ENCODE assay signal across 8 cellular contexts in genomic region chr15:58957101-58957973, GRCh38. TPM values are rescaled to one million over a fixed set of nuclear protein-coding genes. Genes with fewer than 3 reads are reported as not detected.
DNase-seq lines count a peak whose midpoint lies in the region; FAIRE-seq and TF ChIP-seq lines count a peak whose summit lies in the region.

No MANE protein-coding gene starts in this region.

- peak; percentile 70 for FAIRE-seq in astrocyte (lab: Jason Lieb, UNC)

- H2AFZ ChIP-seq in astrocyte (ENCODE audit: low read depth, low read length) = no peak overlapping the region

- no peaks in the 10 kb centered on the region for H3K79me2 ChIP-seq in astrocyte (ENCODE audit: insufficient read depth, low read length)

- no peaks in the 10 kb centered on the region for H3K27me3 Mint-ChIP-seq in astrocyte (ENCODE audit: low read depth, unreplicated experiment)

- no peak overlapping the region for H3K4me3 Mint-ChIP-seq in astrocyte (ENCODE audit: unreplicated experiment)

- POLR2A ChIA-PET in HEK293 (lab: Yijun Ruan, JAX) = interaction anchor here (0.6 kb wide), 1 partner anchor 148 kb away, joined by 3 read pairs; no protein-coding TSS in a partner anchor

- no peaks in the 10 kb centered on the region for H3K9me3 ChIP-seq in HEK293 (ENCODE audit: control insufficient read depth, insufficient read depth, low read depth, low read length)
- no peaks in the 10 kb centered on the region for H3K9me3 ChIP-seq in astrocyte (ENCODE audit: insufficient read depth, low read depth, low read length)

- H3K27ac ChIP-seq in HEK293 (ENCODE audit: extremely low read depth, low read depth, low read length) (no peak overlapping the region), astrocyte (ENCODE audit: low read depth, low read length) (no peak overlapping the region)

- TF ChIP-seq CTCF in HEK293 (tag by site-specific recombination; IDR thresholded peaks at IDR 0.05) (peak; percentile 46), astrocyte (IDR thresholded peaks at IDR 0.05; ENCODE audit: insufficient read depth, low read depth, low read length) (peak; percentile 89)

- H3K9me3 Mint-ChIP-seq in astrocyte (ENCODE audit: unreplicated experiment) = no peaks in the 10 kb centered on the region

- CTCF ChIA-PET in HEK293 (lab: Yijun Ruan, JAX) = interaction anchor here (0.5 to 1.9 kb wide), 19 partner anchors 10 to 899 kb away, joined by 3 to 8 read pairs (median 3); partner anchors contain the start of gene GTF2A2

- no peaks in the 10 kb centered on the region for H3K27me3 ChIP-seq in astrocyte (ENCODE audit: insufficient read depth, low read length)

- H3K36me3 ChIP-seq in HEK293 (ENCODE audit: control insufficient read depth in 2 of 2, insufficient read depth in 1 of 2, low read length in 2 of 2) = no peaks in the 10 kb centered on the region
- H3K36me3 ChIP-seq in astrocyte (ENCODE audit: insufficient read depth, low read length) = no peaks in the 10 kb centered on the region

- H4K20me1 ChIP-seq in astrocyte (ENCODE audit: insufficient read depth, low read length) = no peaks in the 10 kb centered on the region

- no peak overlapping the region for H3K9ac ChIP-seq in astrocyte (ENCODE audit: low read length)

- H3K4me2 ChIP-seq in astrocyte (ENCODE audit: low read length) = no peak overlapping the region

- H3K27ac Mint-ChIP-seq in astrocyte (ENCODE audit: unreplicated experiment) = no peak overlapping the region

- H3K36me3 Mint-ChIP-seq in astrocyte (ENCODE audit: low read depth, unreplicated experiment) = no peaks in the 10 kb centered on the region

- DNase-seq in Daoy (ENCODE audit: low read depth) = peak; percentile 59
- DNase-seq in NCI-H2081 treated with DMSO at 0.1 percent for 48 hours (lab: John Stamatoyannopoulos, UW) = peak; percentile 47
- DNase-seq in T-helper 22 cell (ENCODE audit: low read depth) = peak; percentile 25
- no peak for DNase-seq in astrocyte (ENCODE audit: low read depth)
- DNase-seq in iPS DF 19.7 (ENCODE audit: low read depth, low spot score) = peak; percentile 65
- DNase-seq in stimulated activated CD4-positive, alpha-beta T cell treated with anti-CD3 and anti-CD28 coated beads, Interleukin-15, amount 100 ng/mL, for 48 hours (ENCODE audit: low read depth in 2 of 2) = peak; percentile 27 to 46
- DNase-seq in NCI-H1048 (lab: John Stamatoyannopoulos, UW) = no peak

- H3K4me3 ChIP-seq in HEK293 (ENCODE audit: low read depth, low read length) = no peak overlapping the region
- no peak overlapping the region for H3K4me3 ChIP-seq in astrocyte (ENCODE audit: insufficient read depth, low read depth, low read length)

- peaks cover 9% of the 10 kb centered on the region for H3K4me1 Mint-ChIP-seq in astrocyte (ENCODE audit: low read depth, unreplicated experiment)

- H3K4me1 ChIP-seq in HEK293 (ENCODE audit: control insufficient read depth, insufficient read depth, low read length) = no peaks in the 10 kb centered on the region
- no peaks in the 10 kb centered on the region for H3K4me1 ChIP-seq in astrocyte (ENCODE audit: insufficient read depth, low read length)

TF ChIP-seq in HEK293, 187 proteins besides CTCF, POLR2A, EP300 and RAD21:
- TF ChIP-seq ZBTB48 (tag by site-specific recombination; IDR thresholded peaks at IDR 0.05) (peak; percentile 48; the same call in 1 of the 2 replicates), ZNF654 (tag by site-specific recombination; IDR thresholded peaks at IDR 0.05; ENCODE audit: low read depth) (peak; percentile 67), ZNF121 (tag by site-specific recombination; IDR thresholded peaks at IDR 0.05) (no peak), ZNF660 (tag by site-specific recombination; IDR thresholded peaks at IDR 0.05) (peak; percentile 56; the same call in 1 of the 2 replicates)
- TF ChIP-seq, protein P1, sequence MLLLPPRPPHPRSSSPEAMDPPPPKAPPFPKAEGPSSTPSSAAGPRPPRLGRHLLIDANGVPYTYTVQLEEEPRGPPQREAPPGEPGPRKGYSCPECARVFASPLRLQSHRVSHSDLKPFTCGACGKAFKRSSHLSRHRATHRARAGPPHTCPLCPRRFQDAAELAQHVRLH (tag by site-specific recombination; IDR thresholded peaks at IDR 0.05) = no peak

RNA-seq across cellular contexts. Expression of gene SLTM, which starts 23.9 kb away (rescaled TPM):
- total RNA-seq in Daoy (2014; rRNA removed; shearing (Covaris generic)) = 53.9 and 67.3 TPM in 2 replicates
- 52.4 and 68.2 TPM in 2 replicates for total RNA-seq in astrocyte

RNA-seq across cellular contexts. Expression of gene RNF111, which starts 30.1 kb away (rescaled TPM):
- 7.5 and 19.0 TPM in 2 replicates for total RNA-seq in Daoy (2014; rRNA removed; shearing (Covaris generic))
- 33.2 and 44.1 TPM in 2 replicates for total RNA-seq in astrocyte

Comparison
In these comparisons a context has a peak if more than half of its experiments do, and no peak if none do; other contexts are left out.
1. DNase-seq: peak in Daoy (single experiment), NCI-H2081 treated with DMSO at 0.1 percent for 48 hours (single experiment), T-helper 22 cell (single experiment), iPS DF 19.7 (single experiment) and stimulated activated CD4-positive, alpha-beta T cell treated with anti-CD3 and anti-CD28 coated beads, Interleukin-15, amount 100 ng/mL, for 48 hours (2 of 2); none in astrocyte (single experiment) and NCI-H1048 (single experiment).